Comparison of ENCODE assay signal across 32 cellular contexts in the genomic region with DNA sequence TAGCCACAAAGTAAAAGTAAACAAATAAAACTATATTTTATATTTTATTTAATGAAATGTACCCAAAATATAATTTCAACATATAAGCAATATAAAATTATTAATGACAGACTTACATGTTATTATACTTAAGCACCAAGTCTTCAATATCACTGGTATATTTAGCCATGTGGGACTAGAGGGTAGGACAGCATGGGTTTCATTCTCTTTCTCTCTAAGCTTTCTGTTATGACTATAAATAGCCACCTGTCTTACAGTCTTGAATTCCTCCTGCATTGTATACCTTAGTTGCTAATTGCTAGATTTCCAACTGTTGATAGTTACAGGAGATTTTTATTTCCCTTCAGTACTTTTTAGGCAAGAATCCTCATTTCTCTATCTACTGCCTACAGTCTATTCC.
"Had no signal": no experiment of that assay in that cellular context is flagged by ENCODE, and none has a peak within 500 bp of the region (broad histone marks: within the 10 kb centered on the region; RNA-seq: fewer than 3 reads in every experiment).

No MANE protein-coding gene starts in this region.

- H3K4me1 ChIP-seq: adrenal gland, body of pancreas, breast epithelium had no signal

- H3K9me3 ChIP-seq: adrenal gland, body of pancreas, breast epithelium had no signal

- H3K27ac ChIP-seq: adrenal gland, body of pancreas, brain microvascular endothelial cell, breast epithelium, VCaP had no signal

- H3K36me3 ChIP-seq: adrenal gland, brain microvascular endothelial cell, breast epithelium had no signal

- H3K4me3 ChIP-seq: adrenal gland, body of pancreas, breast epithelium had no signal

- DNase-seq: activated B cell treated with CpG ODN at 0.5 μM for 24 hours; activated CD4-positive, alpha-beta memory T cell treated with anti-CD3 and anti-CD28 coated beads for 36 hours; activated CD4-positive, alpha-beta T cell treated with anti-CD3 and anti-CD28 coated beads for 4 hours; activated CD4-positive, alpha-beta T cell treated with anti-CD3 and anti-CD28 coated beads, Interleukin-2, amount 10 ng/mL, durations not matched to agents 24 days and 14 days; activated CD4-positive, alpha-beta T cell treated with anti-CD3 and anti-CD28 coated beads, Interleukin-2, amount 50 U/mL, for 1 hour; activated CD4-positive, alpha-beta T cell treated with anti-CD3 and anti-CD28 coated beads, Interleukin-2, amount 50 U/mL, for 4 hours; activated CD4-positive, CD25-positive, alpha-beta regulatory T cell treated with anti-CD3 and anti-CD28 coated beads, Interleukin-2, amount 50 U/mL, for 72 hours; activated CD8-positive, alpha-beta memory T cell treated with anti-CD3 and anti-CD28 coated beads, Interleukin-2, amount 50 U/mL, for 4 hours; activated CD8-positive, alpha-beta T cell treated with anti-CD3 and anti-CD28 coated beads for 36 hours; activated effector memory CD4-positive, alpha-beta T cell treated with anti-CD3 and anti-CD28 coated beads, Interleukin-2, amount 50 U/mL, for 16 hours; activated gamma-delta T cell treated with Interleukin-2 at 50 U/mL for 16 hours; activated naive CD4-positive, alpha-beta T cell; activated naive CD4-positive, alpha-beta T cell treated with anti-CD3 and anti-CD28 coated beads for 36 hours; activated naive CD4-positive, alpha-beta T cell treated with anti-CD3 and anti-CD28 coated beads, Interleukin-2, amount 50 U/mL, for 16 hours; activated naive CD8-positive, alpha-beta T cell treated with anti-CD3 and anti-CD28 coated beads for 36 hours; activated T-cell treated with anti-CD3 and anti-CD28 coated beads for 4 hours; activated T-cell treated with anti-CD3 and anti-CD28 coated beads, Interleukin-2, amount 50 U/mL, for 1 hour; activated T-cell treated with anti-CD3 and anti-CD28 coated beads, Interleukin-2, amount 50 U/mL, for 4 hours; activated T-cell treated with anti-CD3 and anti-CD28 coated beads, Interleukin-2, amount 50 U/mL, for 72 hours; adrenal gland; amniotic stem cell; aorta; body of pancreas; brain microvascular endothelial cell; central memory CD4-positive, alpha-beta T cell; T-helper 1 cell; T-helper 2 cell; T-helper 9 cell had no signal

- H3K27me3 ChIP-seq: adrenal gland, body of pancreas, brain microvascular endothelial cell, breast epithelium had no signal

- ATAC-seq: activated CD8-positive, alpha-beta T cell treated with anti-CD3 and anti-CD28 coated beads for 36 hours; activated naive CD4-positive, alpha-beta T cell treated with anti-CD3 and anti-CD28 coated beads, Interleukin-2, amount 50 U/mL, for 72 hours; activated T-cell treated with anti-CD3 and anti-CD28 coated beads, Interleukin-2, amount 50 U/mL, for 4 hours; activated T-cell treated with anti-CD3 and anti-CD28 coated beads, Interleukin-2, amount 50 U/mL, for 72 hours; activated T-helper 17 cell treated with anti-CD3 and anti-CD28 coated beads, Interleukin-2, amount 50 U/mL, for 72 hours; body of pancreas had no signal
